In the genomic region with DNA sequence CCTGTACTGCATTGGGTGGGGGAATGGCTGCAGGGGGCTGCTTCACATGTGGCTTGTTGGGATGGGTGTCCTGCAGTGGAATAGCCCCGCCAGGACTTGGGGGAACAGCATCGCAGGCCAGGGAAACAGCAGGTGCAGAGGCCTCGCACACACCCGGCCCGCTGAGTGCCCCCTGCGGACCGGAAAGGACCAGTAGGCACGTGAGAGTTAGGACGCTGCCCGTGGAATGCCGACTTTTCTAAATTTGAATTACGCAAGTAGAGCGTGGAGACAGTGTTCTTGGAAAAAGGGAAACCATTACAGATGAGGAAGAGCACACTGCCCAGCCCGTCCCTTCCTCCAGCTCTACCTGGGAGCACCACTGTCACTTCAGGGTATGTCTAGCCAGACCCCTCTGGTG, we compare ENCODE assay signal across 16 cellular contexts. TPM values are rescaled to one million over a fixed set of nuclear protein-coding genes. Genes with fewer than 3 reads are reported as not detected.
DNase-seq lines count a peak whose midpoint lies in the region; ATAC-seq and TF ChIP-seq lines count a peak whose summit lies in the region.
"Had no signal": no experiment of that assay in that cellular context is flagged by ENCODE, and none has a peak within 500 bp of the region (broad histone marks: within the 10 kb centered on the region; RNA-seq: fewer than 3 reads in every experiment).

No MANE protein-coding gene starts in this region.

- H3K27ac Mint-ChIP-seq in CD4-positive, alpha-beta T cell, result peak overlapping the region; percentile 99
- H3K27ac Mint-ChIP-seq in dendritic cell treated with granulocyte-macrophage colony-stimulating factor and Interleukin-4, amounts not matched to agents 40 ng/mL and 50 ng/mL, for 4 days, result peak overlapping the region; percentile 85
- H3K27ac Mint-ChIP-seq: GM23338 had no signal

- H3K9me3 Mint-ChIP-seq in CD4-positive, alpha-beta T cell, result no peaks in the 10 kb centered on the region
- H3K9me3 Mint-ChIP-seq in dendritic cell treated with granulocyte-macrophage colony-stimulating factor and Interleukin-4, amounts not matched to agents 40 ng/mL and 50 ng/mL, for 4 days, result no peaks in the 10 kb centered on the region
- H3K9me3 Mint-ChIP-seq: GM23338 had no signal

- ATAC-seq in CD4-positive, alpha-beta T cell (ENCODE audit: poor library complexity), result no peak
- no peak for ATAC-seq in HG03039 (IDR thresholded peaks at IDR 0.05; ENCODE audit: unreplicated experiment)
- ATAC-seq in GM19467 (IDR thresholded peaks at IDR 0.05; ENCODE audit: unreplicated experiment), result no peak
- no peak for ATAC-seq in GM21447 (IDR thresholded peaks at IDR 0.05; ENCODE audit: unreplicated experiment)
- ATAC-seq: GM23338, psoas muscle had no signal

- H3K4me1 ChIP-seq in HEK293 (ENCODE audit: control insufficient read depth, insufficient read depth, low read length) (no peaks in the 10 kb centered on the region), neutrophil (ENCODE audit: control insufficient read depth in 1 of 2, insufficient read depth in 1 of 2, low read depth in 1 of 2, low read length in 1 of 2) (peaks cover 67 to 78% of the 10 kb centered on the region in 2 experiments)

- H3K4me3 ChIP-seq in HEK293 (ENCODE audit: low read depth, low read length) (no peak overlapping the region), neutrophil (ENCODE audit: low read depth in 1 of 2, low read length in 1 of 2) (peak overlapping the region; percentile 27 to 28)
- H3K4me3 ChIP-seq: GM23338, psoas muscle, testis had no signal

- no peak for DNase-seq in CD4-positive, alpha-beta T cell
- DNase-seq: caudate nucleus; DND-41; foreskin fibroblast; NCI-H2029; NCI-H748 treated with DMSO at 0.1 percent for 48 hours; psoas muscle; stimulated activated CD4-positive, alpha-beta T cell treated with anti-CD3 and anti-CD28 coated beads, Interleukin-15, amount 100 ng/mL, for 24 hours; testis had no signal

- H3K27ac ChIP-seq in CD4-positive, alpha-beta T cell (ENCODE audit: low read depth, low read length), result peak overlapping the region; percentile 80
- H3K27ac ChIP-seq in HEK293 (ENCODE audit: extremely low read depth, low read depth, low read length) (no peak overlapping the region), neutrophil (peak overlapping the region; percentile 97)
- H3K27ac ChIP-seq: psoas muscle had no signal

- no peaks in the 10 kb centered on the region for H3K27me3 ChIP-seq in CD4-positive, alpha-beta T cell (ENCODE audit: control insufficient read depth, insufficient read depth, low read length)
- no peaks in the 10 kb centered on the region for H3K27me3 ChIP-seq in neutrophil
- H3K27me3 ChIP-seq: testis had no signal

- intact Hi-C loops in CD4-positive, alpha-beta T cell (cut with DNase I, micrococcal nuclease), result no loop called here
- intact Hi-C loops in dendritic cell treated with granulocyte-macrophage colony-stimulating factor and Interleukin-4, amounts not matched to agents 40 ng/mL and 50 ng/mL, for 4 days (cut with micrococcal nuclease), result no loop called here

- peaks cover 0 to 6% of the 10 kb centered on the region in 2 experiments; a peak in 2 of 3 replicates for H3K36me3 ChIP-seq in HEK293 (ENCODE audit: control insufficient read depth in 2 of 2, insufficient read depth in 1 of 2, low read length in 2 of 2)
- peaks cover under 1% of the 10 kb centered on the region for H3K36me3 ChIP-seq in neutrophil

- H3K4me1 Mint-ChIP-seq in CD4-positive, alpha-beta T cell (ENCODE audit: low read depth), result peaks cover 55% of the 10 kb centered on the region
- peaks cover 66% of the 10 kb centered on the region for H3K4me1 Mint-ChIP-seq in dendritic cell treated with granulocyte-macrophage colony-stimulating factor and Interleukin-4, amounts not matched to agents 40 ng/mL and 50 ng/mL, for 4 days (ENCODE audit: low read depth)

- no peaks in the 10 kb centered on the region for H3K9me3 ChIP-seq in CD4-positive, alpha-beta T cell (ENCODE audit: control insufficient read depth, low read length)
- H3K9me3 ChIP-seq in HEK293 (ENCODE audit: control insufficient read depth, insufficient read depth, low read depth, low read length), result no peaks in the 10 kb centered on the region
- H3K9me3 ChIP-seq in neutrophil, result no peaks in the 10 kb centered on the region
- H3K9me3 ChIP-seq: psoas muscle, testis had no signal

- CTCF ChIA-PET in CD4-positive, alpha-beta T cell (lab: Charles Lee), result no interaction called here
- CTCF ChIA-PET in HEK293 (lab: Yijun Ruan, JAX), result interaction anchor here (1.1 kb wide), 1 partner anchor 12 kb away, joined by 3 read pairs; a partner anchor contains a TSS

- peaks cover 34% of the 10 kb centered on the region for H3K36me3 Mint-ChIP-seq in CD4-positive, alpha-beta T cell (ENCODE audit: low read depth)
- peaks cover 29% of the 10 kb centered on the region for H3K36me3 Mint-ChIP-seq in dendritic cell treated with granulocyte-macrophage colony-stimulating factor and Interleukin-4, amounts not matched to agents 40 ng/mL and 50 ng/mL, for 4 days (ENCODE audit: low read depth)

- H3K4me3 Mint-ChIP-seq in CD4-positive, alpha-beta T cell, result peak overlapping the region; percentile 25
- peak overlapping the region; percentile 37 for H3K4me3 Mint-ChIP-seq in dendritic cell treated with granulocyte-macrophage colony-stimulating factor and Interleukin-4, amounts not matched to agents 40 ng/mL and 50 ng/mL, for 4 days
- H3K4me3 Mint-ChIP-seq: GM23338 had no signal

- no peak for TF ChIP-seq CTCF in CD4-positive, alpha-beta T cell (IDR thresholded peaks at IDR 0.05)
- TF ChIP-seq CTCF in HEK293 (tag by site-specific recombination; IDR thresholded peaks at IDR 0.05), result no peak
- no peak for TF ChIP-seq CTCF in neutrophil (IDR thresholded peaks at IDR 0.05)

- H3K27me3 Mint-ChIP-seq in CD4-positive, alpha-beta T cell, result no peaks in the 10 kb centered on the region
- no peaks in the 10 kb centered on the region for H3K27me3 Mint-ChIP-seq in dendritic cell treated with granulocyte-macrophage colony-stimulating factor and Interleukin-4, amounts not matched to agents 40 ng/mL and 50 ng/mL, for 4 days

- POLR2A ChIA-PET in CD4-positive, alpha-beta T cell (lab: Charles Lee), result interaction anchor here (1.1 kb wide), 1 partner anchor 12 kb away, joined by 4 read pairs; no protein-coding TSS in a partner anchor
- POLR2A ChIA-PET in HEK293 (lab: Yijun Ruan, JAX), result interaction anchor here (0.6 kb wide), 1 partner anchor 105 kb away, joined by 5 read pairs; no protein-coding TSS in a partner anchor

TF ChIP-seq in HEK293, 187 proteins besides CTCF, POLR2A, EP300 and RAD21 (continues in another document):
- TF ChIP-seq WT1 (tag by site-specific recombination; IDR thresholded peaks at IDR 0.05) (no peak), ZNF221 (tag by site-specific recombination; IDR thresholded peaks at IDR 0.05; ENCODE audit: borderline replicate concordance) (no peak), ZNF558 (tag by site-specific recombination; IDR thresholded peaks at IDR 0.05) (peak; percentile 71; the same call in 1 of the 2 replicates), ZNF2 (tag by site-specific recombination; IDR thresholded peaks at IDR 0.05) (no peak), ZNF529 (tag by site-specific recombination; IDR thresholded peaks at IDR 0.05; ENCODE audit: insufficient replicate concordance) (no peak), ZNF335 (tag by site-specific recombination; conservative IDR thresholded peaks at IDR 0.05) (no peak), KLF9 (tag by site-specific recombination; IDR thresholded peaks at IDR 0.05; ENCODE audit: low read depth) (no peak), ZNF341 (tag by site-specific recombination; IDR thresholded peaks at IDR 0.05; ENCODE audit: low read depth) (0 out of 2 replicates have a peak, but pooled peaks have one; percentile 17), HOXA7 (CRISPR knock-in tag; IDR thresholded peaks at IDR 0.05; ENCODE audit: borderline replicate concordance) (no peak), ZNF239 (tag by site-specific recombination; IDR thresholded peaks at IDR 0.05) (no peak), ZIC2 (tag by site-specific recombination; IDR thresholded peaks at IDR 0.05) (peak; percentile 47), ZNF629 (tag by site-specific recombination; IDR thresholded peaks at IDR 0.05) (no peak)
- TF ChIP-seq, protein P1, sequence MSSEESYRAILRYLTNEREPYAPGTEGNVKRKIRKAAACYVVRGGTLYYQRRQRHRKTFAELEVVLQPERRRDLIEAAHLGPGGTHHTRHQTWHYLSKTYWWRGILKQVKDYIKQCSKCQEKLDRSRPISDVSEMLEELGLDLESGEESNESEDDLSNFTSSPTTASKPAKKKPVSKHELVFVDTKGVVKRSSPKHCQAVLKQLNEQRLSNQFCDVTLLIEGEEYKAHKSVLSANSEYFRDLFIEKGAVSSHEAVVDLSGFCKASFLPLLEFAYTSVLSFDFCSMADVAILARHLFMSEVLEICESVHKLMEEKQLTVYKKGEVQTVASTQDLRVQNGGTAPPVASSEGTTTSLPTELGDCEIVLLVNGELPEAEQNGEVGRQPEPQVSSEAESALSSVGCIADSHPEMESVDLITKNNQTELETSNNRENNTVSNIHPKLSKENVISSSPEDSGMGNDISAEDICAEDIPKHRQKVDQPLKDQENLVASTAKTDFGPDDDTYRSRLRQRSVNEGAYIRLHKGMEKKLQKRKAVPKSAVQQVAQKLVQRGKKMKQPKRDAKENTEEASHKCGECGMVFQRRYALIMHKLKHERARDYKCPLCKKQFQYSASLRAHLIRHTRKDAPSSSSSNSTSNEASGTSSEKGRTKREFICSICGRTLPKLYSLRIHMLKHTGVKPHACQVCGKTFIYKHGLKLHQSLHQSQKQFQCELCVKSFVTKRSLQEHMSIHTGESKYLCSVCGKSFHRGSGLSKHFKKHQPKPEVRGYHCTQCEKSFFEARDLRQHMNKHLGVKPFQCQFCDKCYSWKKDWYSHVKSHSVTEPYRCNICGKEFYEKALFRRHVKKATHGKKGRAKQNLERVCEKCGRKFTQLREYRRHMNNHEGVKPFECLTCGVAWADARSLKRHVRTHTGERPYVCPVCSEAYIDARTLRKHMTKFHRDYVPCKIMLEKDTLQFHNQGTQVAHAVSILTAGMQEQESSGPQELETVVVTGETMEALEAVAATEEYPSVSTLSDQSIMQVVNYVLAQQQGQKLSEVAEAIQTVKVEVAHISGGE (tag by site-specific recombination; conservative IDR thresholded peaks at IDR 0.05; ENCODE audit: low read depth), result no peak

RNA-seq across cellular contexts. Expression of a gene that starts 11.5 kb away (rescaled TPM):
- total RNA-seq in CD4-positive, alpha-beta T cell, result 100 to 1,000 TPM; 279 to 286 TPM

RNA-seq across cellular contexts. Expression of a gene that starts 28.2 kb away (rescaled TPM):
- 10 to 100 TPM; 48.6 to 53.3 TPM for total RNA-seq in CD4-positive, alpha-beta T cell
